24 cellular contexts compared by ENCODE assay signal in the genomic region with DNA sequence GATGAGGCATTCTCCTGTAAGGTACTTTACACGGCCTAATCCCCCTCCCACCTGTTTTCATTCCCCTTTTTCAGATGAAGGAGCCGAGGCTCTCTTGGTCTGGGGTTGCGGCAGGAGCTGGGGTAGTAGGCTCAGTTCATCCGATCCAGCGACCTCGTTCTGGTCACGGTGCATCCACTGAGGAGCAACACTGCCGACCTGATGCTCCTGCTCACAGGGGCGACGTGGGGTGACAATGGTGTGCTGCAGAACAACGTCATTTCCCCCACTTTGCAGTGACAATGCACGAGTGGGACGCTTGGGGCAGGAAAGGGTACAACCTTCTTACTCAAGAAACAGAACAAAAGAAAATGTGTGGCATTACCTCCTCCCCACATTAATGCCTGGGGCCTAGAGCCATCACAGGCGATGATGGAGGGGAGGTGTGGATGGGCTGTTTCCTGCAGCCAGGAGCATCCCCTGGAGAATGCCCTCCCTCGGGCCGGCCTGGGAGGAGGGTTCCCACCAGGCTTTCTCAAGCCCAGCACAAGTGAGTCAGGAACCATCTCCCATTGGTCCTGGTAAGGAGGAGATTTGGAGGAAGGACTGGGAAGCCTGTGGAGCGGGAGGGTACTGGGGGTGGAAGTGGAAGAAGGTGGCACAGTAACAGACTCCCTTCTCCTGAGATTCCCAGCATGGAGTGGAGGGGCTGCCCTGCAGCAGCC.
A peak's percentile ranks its signal among the peaks of the same experiment; 100 is the strongest.
DNase-seq lines count a peak whose midpoint lies in the region; ATAC-seq, FAIRE-seq and TF ChIP-seq lines count a peak whose summit lies in the region.
"Had no signal": no experiment of that assay in that cellular context is flagged by ENCODE, and none has a peak within 500 bp of the region (broad histone marks: within the 10 kb centered on the region; RNA-seq: fewer than 3 reads in every experiment).

No MANE protein-coding gene starts in this region.

- peak; percentile 19 for DNase-seq in NCI-H69 (lab: John Stamatoyannopoulos, UW)
- DNase-seq in islet precursor cell, result peak; percentile 61
- peak; percentile 67 for DNase-seq in osteocyte (ENCODE audit: extremely low spot score, unreplicated experiment)
- no peak for DNase-seq in GM12892 (ENCODE audit: insufficient read length)
- DNase-seq in endothelial cell (ENCODE audit: low spot score), result no peak
- DNase-seq: 8988T; ACHN; AML-193; BE2C; CD4-positive, alpha-beta T cell; CD8-positive, alpha-beta memory T cell; DMS 273 treated with DMSO at 0.1 percent for 48 hours; DMS79; EL; GF-D8; H9 had no signal

- H3K27me3 Mint-ChIP-seq in osteocyte (ENCODE audit: unreplicated experiment), result no peaks in the 10 kb centered on the region
- peaks cover 3% of the 10 kb centered on the region for H3K27me3 Mint-ChIP-seq in endothelial cell (ENCODE audit: unreplicated experiment)

- TF ChIP-seq CTCF in osteocyte (IDR thresholded peaks at IDR 0.05) (no peak), endothelial cell (IDR thresholded peaks at IDR 0.05; ENCODE audit: unreplicated experiment) (no peak)

- H3K4me3 Mint-ChIP-seq in osteocyte (ENCODE audit: unreplicated experiment), result no peak overlapping the region
- H3K4me3 Mint-ChIP-seq in endothelial cell (ENCODE audit: unreplicated experiment), result no peak overlapping the region
- H3K4me3 Mint-ChIP-seq: CD14-positive monocyte; CD4-positive, alpha-beta T cell; CD8-positive, alpha-beta memory T cell; GM23338; H9 had no signal

- H3K36me3 Mint-ChIP-seq in osteocyte (ENCODE audit: unreplicated experiment), result no peaks in the 10 kb centered on the region
- H3K36me3 Mint-ChIP-seq in endothelial cell (ENCODE audit: low read depth, unreplicated experiment), result no peaks in the 10 kb centered on the region
- H3K36me3 Mint-ChIP-seq: CD14-positive monocyte; CD8-positive, alpha-beta memory T cell had no signal

- no peak overlapping the region for H3K27ac Mint-ChIP-seq in osteocyte (ENCODE audit: unreplicated experiment)
- no peak overlapping the region for H3K27ac Mint-ChIP-seq in endothelial cell (ENCODE audit: unreplicated experiment)
- H3K27ac Mint-ChIP-seq: CD14-positive monocyte; CD4-positive, alpha-beta T cell; CD8-positive, alpha-beta memory T cell; GM23338 had no signal

- no peak for TF ChIP-seq POLR2A in GM12892 (IDR thresholded peaks at IDR 0.05; ENCODE audit: low read depth, low read length)

- H3K4me1 Mint-ChIP-seq in osteocyte (ENCODE audit: unreplicated experiment) (no peaks in the 10 kb centered on the region), endothelial cell (ENCODE audit: unreplicated experiment) (no peaks in the 10 kb centered on the region)
- H3K4me1 Mint-ChIP-seq: CD14-positive monocyte; CD8-positive, alpha-beta memory T cell had no signal

- no peak for FAIRE-seq in GM12892 (lab: Jason Lieb, UNC)
- FAIRE-seq: A549, D721Med, GM12891, GM19239 had no signal

- no peak for ATAC-seq in GM18498 (IDR thresholded peaks at IDR 0.05; ENCODE audit: unreplicated experiment)
- ATAC-seq: A549, GM23338, HCT116 had no signal

- H3K9me3 Mint-ChIP-seq in osteocyte (ENCODE audit: unreplicated experiment) (no peaks in the 10 kb centered on the region), endothelial cell (ENCODE audit: unreplicated experiment) (no peaks in the 10 kb centered on the region)
- H3K9me3 Mint-ChIP-seq: CD4-positive, alpha-beta T cell; GM23338; H9 had no signal

Comparison
In these comparisons a context has a peak if more than half of its experiments do, and no peak if none do; other contexts are left out.
1. DNase-seq: peak in NCI-H69 (single experiment), islet precursor cell (single experiment) and osteocyte (single experiment); none in GM12892 (single experiment) and endothelial cell (single experiment).